In the genomic region with DNA sequence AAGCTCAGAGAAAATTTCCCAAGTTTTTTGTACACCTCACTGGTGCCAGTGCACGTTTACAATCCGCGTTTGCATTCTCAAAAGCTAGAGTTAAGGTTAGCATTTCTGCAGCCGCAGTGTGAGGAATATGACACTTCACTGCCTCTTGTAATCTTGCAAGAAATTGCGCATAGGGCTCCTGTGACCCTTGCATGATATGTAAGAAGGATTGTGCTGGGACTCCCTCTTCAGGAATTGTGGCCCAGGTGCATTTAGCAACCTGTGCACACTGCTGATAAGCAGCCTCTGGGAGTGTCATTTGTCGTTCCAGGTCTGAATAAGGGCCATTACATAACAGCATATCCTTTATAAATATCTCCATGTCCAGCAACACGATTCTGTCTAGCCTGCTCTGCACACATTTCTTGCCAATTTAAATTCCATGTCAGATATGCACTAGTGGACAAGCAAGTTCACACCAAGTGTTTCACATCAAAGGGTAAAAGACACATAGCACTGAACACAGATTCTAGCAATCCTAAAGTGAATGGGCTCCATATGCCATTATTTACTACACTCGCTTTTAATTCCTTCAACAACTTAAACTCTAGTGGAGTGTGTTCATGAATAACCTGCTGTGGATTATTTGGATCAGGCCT, we compare ENCODE assay signal across 1 cellular context.
TF ChIP-seq lines count a peak whose summit lies in the region.

No MANE protein-coding gene starts in this region.

TF ChIP-seq in IMR-90, 13 proteins besides CTCF, POLR2A, EP300 and RAD21 (continued from another document):
- TF ChIP-seq, protein P1, sequence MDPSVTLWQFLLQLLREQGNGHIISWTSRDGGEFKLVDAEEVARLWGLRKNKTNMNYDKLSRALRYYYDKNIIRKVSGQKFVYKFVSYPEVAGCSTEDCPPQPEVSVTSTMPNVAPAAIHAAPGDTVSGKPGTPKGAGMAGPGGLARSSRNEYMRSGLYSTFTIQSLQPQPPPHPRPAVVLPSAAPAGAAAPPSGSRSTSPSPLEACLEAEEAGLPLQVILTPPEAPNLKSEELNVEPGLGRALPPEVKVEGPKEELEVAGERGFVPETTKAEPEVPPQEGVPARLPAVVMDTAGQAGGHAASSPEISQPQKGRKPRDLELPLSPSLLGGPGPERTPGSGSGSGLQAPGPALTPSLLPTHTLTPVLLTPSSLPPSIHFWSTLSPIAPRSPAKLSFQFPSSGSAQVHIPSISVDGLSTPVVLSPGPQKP (IDR thresholded peaks at IDR 0.05; ENCODE audit: borderline replicate concordance, low read depth, low read length), result no peak
- TF ChIP-seq RCOR1 (IDR thresholded peaks at IDR 0.05; ENCODE audit: insufficient replicate concordance, low read length) (no peak), MXI1 (IDR thresholded peaks at IDR 0.05; ENCODE audit: borderline replicate concordance, low read depth, low read length) (no peak), MAZ (IDR thresholded peaks at IDR 0.05; ENCODE audit: borderline replicate concordance, low read depth, low read length) (no peak), NFE2L2 (IDR thresholded peaks at IDR 0.05; ENCODE audit: low read depth, low read length) (no peak), RFX5 (IDR thresholded peaks at IDR 0.05; ENCODE audit: low read depth, low read length) (no peak)
